In genomic region chr4:185211035-185211434, GRCh38 we compare ENCODE assay signal across 8 cellular contexts. TPM values are rescaled to one million over a fixed set of nuclear protein-coding genes. Genes with fewer than 3 reads are reported as not detected.
DNase-seq lines count a peak whose midpoint lies in the region; ATAC-seq and TF ChIP-seq lines count a peak whose summit lies in the region.

No MANE protein-coding gene starts in this region.

- POLR2A ChIA-PET in Panc1 (lab: Charles Lee) = no interaction called here

- WGBS in esophagus, 2 donors = 64% methylated on average over 5 of the region's 5 CpGs
- 75 to 79% (median 78%) methylated on average over 5 of the region's 5 CpGs for WGBS in psoas muscle, 3 donors

- no TSS peak for BruUV-seq in Panc1 (replicated peaks; lab: Mats Ljungman, UMichigan)

- H3K9me3 ChIP-seq in Panc1 (ENCODE audit: control insufficient read depth, insufficient read depth, low read depth, low read length) = no peaks in the 10 kb centered on the region
- no peaks in the 10 kb centered on the region for H3K9me3 ChIP-seq in esophagus (ENCODE audit: control insufficient read depth in 2 of 2, insufficient read depth in 1 of 2, low read depth in 1 of 2, low read length in 1 of 2)
- no peaks in the 10 kb centered on the region for H3K9me3 ChIP-seq in psoas muscle

- in situ Hi-C loops in Panc1 (cut with HindIII; ENCODE audit: low pct_unique_long_range_greater_than_20kb, low sequenced_read_pairs) = no loop called here

- H3K4me1 ChIP-seq in Panc1 (ENCODE audit: control insufficient read depth, insufficient read depth, low read length) (peaks cover 4% of the 10 kb centered on the region), esophagus (ENCODE audit: control insufficient read depth in 2 of 2, insufficient read depth in 2 of 2, low read length in 1 of 2) (peaks cover 2 to 4% of the 10 kb centered on the region in 2 donors), psoas muscle (peaks cover 21% of the 10 kb centered on the region)

- H3K27ac ChIP-seq in Panc1 (ENCODE audit: low read length) (peak overlapping the region; percentile 75), esophagus (ENCODE audit: low read depth in 2 of 2, low read length in 1 of 2) (peak overlapping the region; percentile 70 to 88), psoas muscle (no peak overlapping the region)

- H3K4me3 ChIP-seq in GM12864 (ENCODE audit: low read depth, low read length) (peak overlapping the region; percentile 91), Panc1 (ENCODE audit: low read depth in 2 of 2, low read length in 2 of 2) (peak overlapping the region; percentile 66 to 77), esophagus (ENCODE audit: low read depth in 1 of 2, low read length in 2 of 2) (peak overlapping the region; percentile 72 to 74), psoas muscle (peak overlapping the region; percentile 71)

- ATAC-seq in Panc1 = no peak
- no peak for ATAC-seq in psoas muscle
- ATAC-seq in omental fat pad (ENCODE audit: low FRiP score) = no peak

- DNase-seq in GM12864 (ENCODE audit: low read depth) = no peak
- no peak for DNase-seq in Panc1 (ENCODE audit: low read depth, low spot score)
- no peak for DNase-seq in psoas muscle
- DNase-seq in omental fat pad (ENCODE audit: low spot score) = no peak
- no peak for DNase-seq in NCI-H1048 (lab: John Stamatoyannopoulos, UW)
- DNase-seq in HK-2 (ENCODE audit: unreplicated experiment) = no peak
- no peak for DNase-seq in AG20443 (ENCODE audit: low spot score)

- TF ChIP-seq CTCF in GM12864 (IDR thresholded peaks at IDR 0.05; ENCODE audit: low read depth, low read length, missing control alignments) (no peak), Panc1 (IDR thresholded peaks at IDR 0.05) (no peak), psoas muscle (IDR thresholded peaks at IDR 0.05) (no peak), omental fat pad (IDR thresholded peaks at IDR 0.05) (no peak)

- H3K27me3 ChIP-seq in Panc1 (ENCODE audit: control insufficient read depth, insufficient read depth, low read length) (no peaks in the 10 kb centered on the region), esophagus (ENCODE audit: control insufficient read depth in 1 of 2, insufficient read depth in 2 of 2, low read length in 2 of 2) (no peaks in the 10 kb centered on the region), psoas muscle (ENCODE audit: insufficient read depth in 3 of 3, low read length in 2 of 3) (no peaks in the 10 kb centered on the region)

- CTCF ChIA-PET in Panc1 (lab: Charles Lee) = no interaction called here

- intact Hi-C loops in Panc1 (cut with micrococcal nuclease; ENCODE audit: unreplicated experiment) = no loop called here
- intact Hi-C loops in psoas muscle (cut with DNase I) = loop anchor here (2.0 to 10.0 kb wide), 4 partner anchors 36 to 384 kb away; no protein-coding TSS in a partner anchor

- H3K36me3 ChIP-seq in Panc1 (ENCODE audit: control insufficient read depth, insufficient read depth, low read length) = peaks cover 4% of the 10 kb centered on the region; the same call in 1 of the 2 replicates
- H3K36me3 ChIP-seq in esophagus (ENCODE audit: control insufficient read depth in 2 of 2, insufficient read depth in 2 of 2, low read length in 1 of 2) = no peaks in the 10 kb centered on the region
- H3K36me3 ChIP-seq in psoas muscle (ENCODE audit: insufficient read depth in 1 of 2, low read depth in 1 of 2) = no peaks in the 10 kb centered on the region

RNA-seq across cellular contexts. Expression of gene SNX25, which starts 1.6 kb away (rescaled TPM):
- total RNA-seq in Panc1 (2021; ENCODE audit: unreplicated experiment) (16.7 TPM), psoas muscle (10 to 100 TPM in 2 of 4 donors, 1 to 10 TPM in 2; 9.1 to 12.0 (median 10.3) TPM), omental fat pad (10 to 100 TPM; 16.0 to 22.5 (median 21.9) TPM)
- 5.5 TPM for polyA plus RNA-seq in Panc1 (2012; ENCODE audit: insufficient read length)
- polyA plus RNA-seq in esophagus (1 to 10 TPM; 3.5 to 4.4 TPM), psoas muscle (10 to 100 TPM in 1 of 3 donors, 1 to 10 TPM in 2; 5.3 to 13.0 (median 6.1) TPM)

RNA-seq across cellular contexts. Expression of gene CFAP97, which starts 7.2 kb away (rescaled TPM):
- total RNA-seq in Panc1 (2021; ENCODE audit: unreplicated experiment) (39.0 TPM), psoas muscle (10 to 100 TPM; 10.1 to 20.3 (median 11.3) TPM), omental fat pad (10 to 100 TPM; 27.7 to 34.7 (median 32.0) TPM)
- polyA plus RNA-seq in Panc1 (2012; ENCODE audit: insufficient read length) = 9.6 TPM
- polyA plus RNA-seq in esophagus (1 to 10 TPM; 2.8 to 6.3 TPM), psoas muscle (1 to 10 TPM; 3.0 to 7.7 (median 7.5) TPM)
